Comparison of ENCODE assay signal across 8 cellular contexts in the genomic region with DNA sequence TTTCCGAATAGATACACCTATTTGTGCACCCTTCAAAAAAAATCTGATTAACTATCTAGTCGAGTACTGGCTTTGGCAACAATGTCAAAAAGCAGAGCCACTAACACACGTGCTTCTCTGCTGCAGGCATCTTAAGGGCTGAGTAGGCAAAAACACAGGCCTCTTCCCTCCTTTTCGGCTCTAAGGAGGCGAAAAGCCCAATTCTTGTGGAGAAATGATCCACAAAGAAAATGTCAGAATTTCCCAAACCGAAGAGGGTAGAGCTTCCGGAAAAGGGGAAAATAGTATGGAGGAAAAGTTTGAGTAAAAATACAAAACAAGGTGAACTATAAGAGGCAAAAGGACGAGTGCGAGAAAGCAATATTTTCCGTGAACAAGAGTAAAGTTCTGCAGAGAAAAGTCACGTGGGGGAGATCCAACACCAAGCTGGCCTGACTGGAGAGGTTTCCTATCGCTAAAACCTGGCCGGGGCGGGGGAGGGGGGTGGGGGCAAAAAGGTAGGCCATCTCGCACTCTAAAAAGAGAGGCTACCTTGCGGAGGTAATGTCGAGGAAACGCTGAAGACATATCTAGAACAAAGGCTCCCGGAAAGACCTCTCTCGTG. TPM values are rescaled to one million over a fixed set of nuclear protein-coding genes. Genes with fewer than 3 reads are reported as not detected.
DNase-seq lines count a peak whose midpoint lies in the region; ATAC-seq, FAIRE-seq and TF ChIP-seq lines count a peak whose summit lies in the region.

No MANE protein-coding gene starts in this region.

- H3K27me3 ChIP-seq in SJSA1 (replicated peaks): no peaks in the 10 kb centered on the region
- no peaks in the 10 kb centered on the region for H3K27me3 ChIP-seq in duodenal mucosa (ENCODE audit: control insufficient read depth in 1 of 2, insufficient read depth in 2 of 2, low read length in 2 of 2)
- no peaks in the 10 kb centered on the region for H3K27me3 ChIP-seq in upper lobe of right lung

- no peak for TF ChIP-seq CTCF in 22Rv1 (IDR thresholded peaks at IDR 0.05)
- TF ChIP-seq CTCF in upper lobe of right lung (IDR thresholded peaks at IDR 0.05): no peak

- ATAC-seq in HG02943 (IDR thresholded peaks at IDR 0.05; ENCODE audit: low read depth, unreplicated experiment) (peak; percentile 22), upper lobe of right lung (peak; percentile 57)

- TF ChIP-seq POLR2A in GM12892 (IDR thresholded peaks at IDR 0.05; ENCODE audit: low read depth, low read length): no peak

- intact Hi-C loops in upper lobe of right lung (cut with DNase I): no loop called here

- H3K36me3 ChIP-seq in SJSA1 (peaks cover 41% of the 10 kb centered on the region), duodenal mucosa (ENCODE audit: control insufficient read depth in 1 of 2, insufficient read depth in 2 of 2, low read length in 2 of 2) (peaks cover 12 to 31% of the 10 kb centered on the region in 2 donors), upper lobe of right lung (peaks cover 32% of the 10 kb centered on the region)

- peak overlapping the region; percentile 90 for H3K27ac ChIP-seq in 22Rv1
- H3K27ac ChIP-seq in SJSA1: peak overlapping the region; percentile 93
- peak overlapping the region; percentile 77 for H3K27ac ChIP-seq in duodenal mucosa (ENCODE audit: low read depth, low read length)
- H3K27ac ChIP-seq in upper lobe of right lung: peak overlapping the region; percentile 88

- H3K9ac ChIP-seq in duodenal mucosa (ENCODE audit: low read depth in 1 of 2, low read length in 2 of 2): peak overlapping the region; percentile 84 to 86

- H3K4me3 ChIP-seq in SJSA1 (peak overlapping the region; percentile 61), duodenal mucosa (ENCODE audit: low read depth in 1 of 2, low read length in 2 of 2) (peak overlapping the region; percentile 77 to 90), upper lobe of right lung (peak overlapping the region; percentile 84)

- peak; percentile 29 for DNase-seq in EH (ENCODE audit: low read depth)
- DNase-seq in SJSA1 (ENCODE audit: low read depth in 1 of 2, low spot score in 2 of 2): peak in 1 of 2 experiments; percentile 18
- DNase-seq in midbrain (lab: John Stamatoyannopoulos, UW): peak; percentile 35
- DNase-seq in upper lobe of right lung: peak; percentile 57
- DNase-seq in GM12892 (ENCODE audit: insufficient read length): no peak

- H3K9me3 ChIP-seq in SJSA1 (replicated peaks) (no peaks in the 10 kb centered on the region), duodenal mucosa (ENCODE audit: control insufficient read depth in 1 of 2, low read length in 2 of 2) (no peaks in the 10 kb centered on the region), upper lobe of right lung (no peaks in the 10 kb centered on the region)

- H3K4me1 ChIP-seq in SJSA1 (replicated peaks) (peaks cover 18% of the 10 kb centered on the region), duodenal mucosa (ENCODE audit: control insufficient read depth in 1 of 2, insufficient read depth in 2 of 2, low read length in 2 of 2) (peaks cover 10 to 11% of the 10 kb centered on the region in 2 donors), upper lobe of right lung (peaks cover 23% of the 10 kb centered on the region)

- no peak for FAIRE-seq in GM12892 (lab: Jason Lieb, UNC)

RNA-seq across cellular contexts. Expression of a gene that starts 0.6 kb away (rescaled TPM):
- total RNA-seq in SJSA1 (2014; rRNA removed; shearing (Covaris generic)): 35.3 and 42.4 TPM in 2 replicates
- total RNA-seq in upper lobe of right lung: 85.0 TPM
- 116 TPM for polyA plus RNA-seq in GM12892 (2012; ENCODE audit: missing spikeins)

RNA-seq across cellular contexts. Expression of a gene that starts 32.7 kb away (rescaled TPM):
- total RNA-seq in SJSA1 (2014; rRNA removed; shearing (Covaris generic)): 13.2 and 14.9 TPM in 2 replicates
- total RNA-seq in upper lobe of right lung: 2.7 TPM
- polyA plus RNA-seq in GM12892 (2012; ENCODE audit: missing spikeins): 0.04 TPM
